ENCODE assay signal across 8 cellular contexts in genomic region chrX:10014462-10015373, GRCh38. TPM values are rescaled to one million over a fixed set of nuclear protein-coding genes. Genes with fewer than 3 reads are reported as not detected.
DNase-seq lines count a peak whose midpoint lies in the region; ATAC-seq and TF ChIP-seq lines count a peak whose summit lies in the region.

No MANE protein-coding gene starts in this region.

- peaks cover 41% of the 10 kb centered on the region for H3K4me1 Mint-ChIP-seq in dendritic cell treated with granulocyte-macrophage colony-stimulating factor and Interleukin-4, amounts not matched to agents 40 ng/mL and 50 ng/mL, for 4 days (ENCODE audit: low read depth)

- no peak for TF ChIP-seq RAD21 in liver (IDR thresholded peaks at IDR 0.05)

- peak overlapping the region in 2 of 3 donors; percentile 47 to 74 for H3K4me3 ChIP-seq in liver (ENCODE audit: low read depth in 1 of 3, low read length in 3 of 3)

- H3K27me3 Mint-ChIP-seq in dendritic cell treated with granulocyte-macrophage colony-stimulating factor and Interleukin-4, amounts not matched to agents 40 ng/mL and 50 ng/mL, for 4 days: peaks cover 3% of the 10 kb centered on the region

- peak overlapping the region; percentile 69 to 72 for H3K27ac ChIP-seq in liver (ENCODE audit: low read depth in 1 of 2, low read length in 2 of 2)

- no peak for TF ChIP-seq CTCF in liver (IDR thresholded peaks at IDR 0.05; ENCODE audit: low read depth, low read length, missing input control)

- H3K27me3 ChIP-seq in liver (ENCODE audit: control insufficient read depth in 4 of 4, insufficient read depth in 4 of 4, low read length in 3 of 4): no peaks in the 10 kb centered on the region

- DNase-seq in 8988T (peak; percentile 81), NCI-H345 treated with DMSO at 0.1 percent for 48 hours (lab: John Stamatoyannopoulos, UW; ENCODE audit: unreplicated experiment) (peak; percentile 60)
- DNase-seq in activated CD4-positive, alpha-beta T cell treated with anti-CD3 and anti-CD28 coated beads, Interleukin-2, amount 50 U/mL, for 4 hours: peak; percentile 66 to 74
- DNase-seq in stimulated activated CD4-positive, alpha-beta T cell treated with anti-CD3 and anti-CD28 coated beads, Interleukin-2, amount 100 ng/mL, for 4 hours (ENCODE audit: low read depth): peak; percentile 72

- whole genome bisulfite sequencing in liver: 1% methylated on average over 107 of the region's 116 CpGs

- peak overlapping the region; percentile 86 for H3K27ac Mint-ChIP-seq in dendritic cell treated with granulocyte-macrophage colony-stimulating factor and Interleukin-4, amounts not matched to agents 40 ng/mL and 50 ng/mL, for 4 days

- ATAC-seq in GM18517 (IDR thresholded peaks at IDR 0.05; ENCODE audit: unreplicated experiment) (peak; percentile 65), HG03064 (IDR thresholded peaks at IDR 0.05; ENCODE audit: low read depth, unreplicated experiment) (peak; percentile 68)

- no peaks in the 10 kb centered on the region for H3K9me3 ChIP-seq in liver (ENCODE audit: control insufficient read depth in 4 of 4, low read length in 3 of 4)

- intact Hi-C loops in dendritic cell treated with granulocyte-macrophage colony-stimulating factor and Interleukin-4, amounts not matched to agents 40 ng/mL and 50 ng/mL, for 4 days (cut with micrococcal nuclease): no loop called here

- H3K9ac ChIP-seq in liver (ENCODE audit: low read depth in 1 of 2, low read length in 2 of 2): no peak overlapping the region

- peaks cover 0 to 6% (median under 1%) of the 10 kb centered on the region in 4 donors for H3K4me1 ChIP-seq in liver (ENCODE audit: control insufficient read depth in 4 of 4, insufficient read depth in 4 of 4, low read length in 3 of 4)

- no peaks in the 10 kb centered on the region for H3K9me3 Mint-ChIP-seq in dendritic cell treated with granulocyte-macrophage colony-stimulating factor and Interleukin-4, amounts not matched to agents 40 ng/mL and 50 ng/mL, for 4 days

- H3K4me3 Mint-ChIP-seq in dendritic cell treated with granulocyte-macrophage colony-stimulating factor and Interleukin-4, amounts not matched to agents 40 ng/mL and 50 ng/mL, for 4 days: peak overlapping the region; percentile 71

- H3K36me3 ChIP-seq in liver (ENCODE audit: control insufficient read depth in 4 of 4, insufficient read depth in 3 of 4, low read depth in 1 of 4, low read length in 3 of 4): no peaks in the 10 kb centered on the region

- peaks cover 12% of the 10 kb centered on the region for H3K36me3 Mint-ChIP-seq in dendritic cell treated with granulocyte-macrophage colony-stimulating factor and Interleukin-4, amounts not matched to agents 40 ng/mL and 50 ng/mL, for 4 days (ENCODE audit: low read depth)

TF ChIP-seq in liver, 16 proteins besides CTCF, POLR2A, EP300 and RAD21:
- TF ChIP-seq EGR1 (IDR thresholded peaks at IDR 0.05; ENCODE audit: low read depth in 2 of 2) (peak in 1 of 2 donors; percentile 25), GABPA (IDR thresholded peaks at IDR 0.05 in 1 of 2, conservative IDR thresholded peaks at IDR 0.05 in 1 of 2) (no peak), HNF4G (IDR thresholded peaks at IDR 0.05) (no peak), FOXA2 (IDR thresholded peaks at IDR 0.05) (no peak), SP1 (IDR thresholded peaks at IDR 0.05) (peak; percentile 14), JUND (IDR thresholded peaks at IDR 0.05) (no peak), RXRA (IDR thresholded peaks at IDR 0.05) (no peak), REST (IDR thresholded peaks at IDR 0.05) (no peak)

RNA-seq across cellular contexts. Expression of gene CLDN34, which starts 47.6 kb away (rescaled TPM):
- under 1 TPM in 1 of 2 donors, not detected in 1; 0.50 TPM for total RNA-seq in liver
- not detected for polyA plus RNA-seq in liver

Comparison
In these comparisons a context has a peak if more than half of its experiments do, and no peak if none do; other contexts are left out.
1. Peak in every context shown above with its lines: DNase-seq, ATAC-seq, H3K4me3 ChIP-seq and H3K27ac ChIP-seq.